Comparison of ENCODE assay signal across 18 cellular contexts in genomic region chr6:40804905-40805304, GRCh38.
DNase-seq lines count a peak whose midpoint lies in the region; ATAC-seq, FAIRE-seq and TF ChIP-seq lines count a peak whose summit lies in the region.
"Had no signal": no experiment of that assay in that cellular context is flagged by ENCODE, and none has a peak within 500 bp of the region (broad histone marks: within the 10 kb centered on the region; RNA-seq: fewer than 3 reads in every experiment).

No MANE protein-coding gene starts in this region.

- H3K23me2 ChIP-seq in H9 (ENCODE audit: insufficient read length, low read depth, low read length, poor library complexity, severe bottlenecking): no peaks in the 10 kb centered on the region

- H3K4me3 Mint-ChIP-seq in H9: no peak overlapping the region
- H3K4me3 Mint-ChIP-seq: naive thymus-derived CD8-positive, alpha-beta T cell had no signal

- H3K9me3 Mint-ChIP-seq in H9: no peaks in the 10 kb centered on the region
- H3K9me3 Mint-ChIP-seq: naive thymus-derived CD8-positive, alpha-beta T cell had no signal

- H3K4me1 ChIP-seq in BLaER1 (peaks cover 47% of the 10 kb centered on the region), H9 (ENCODE audit: insufficient read depth, low read length) (no peaks in the 10 kb centered on the region), K562 (replicated peaks in 1 of 2; ENCODE audit: control insufficient read depth in 2 of 2, insufficient read depth in 2 of 2, low read length in 2 of 2) (no peaks in the 10 kb centered on the region), lower lobe of right lung (peaks cover 10% of the 10 kb centered on the region), body of pancreas (no peaks in the 10 kb centered on the region)

- H3K18ac ChIP-seq in H9 (ENCODE audit: insufficient read length, low read depth, low read length): no peak overlapping the region

- in situ Hi-C loops in K562 (cut with MboI): no loop called here

- H2BK20ac ChIP-seq in H9 (ENCODE audit: low read depth, low read length, poor library complexity, severe bottlenecking): no peak overlapping the region

- no peak for FAIRE-seq in K562 (lab: Jason Lieb, UNC)

- H2BK15ac ChIP-seq in H9 (ENCODE audit: low read depth, low read length): no peak overlapping the region

- no peak overlapping the region for H4K8ac ChIP-seq in H9 (replicated peaks; ENCODE audit: insufficient read length, low read depth, low read length)

- H2AK5ac ChIP-seq in H9 (ENCODE audit: insufficient read length, low read length): no peak overlapping the region

- H4K20me1 ChIP-seq in BLaER1: no peaks in the 10 kb centered on the region
- H4K20me1 ChIP-seq in H9 (ENCODE audit: control insufficient read depth, insufficient read depth, insufficient read length): no peaks in the 10 kb centered on the region
- peaks cover 13% of the 10 kb centered on the region; the same call in 1 of the 2 replicates for H4K20me1 ChIP-seq in K562 (replicated peaks; ENCODE audit: control insufficient read depth, insufficient read depth, low read length)

- no peak overlapping the region for H2BK120ac ChIP-seq in H9 (ENCODE audit: low read depth, low read length, poor library complexity, severe bottlenecking)

- no peak overlapping the region for H2AFZ ChIP-seq in H9 (ENCODE audit: low read length)
- no peak overlapping the region for H2AFZ ChIP-seq in K562 (ENCODE audit: low read depth, low read length)

- H3K4me1 Mint-ChIP-seq in H9: peaks cover 9 to 11% of the 10 kb centered on the region in 2 experiments

- H3K4me2 ChIP-seq in BLaER1 (peak overlapping the region; percentile 63; the same call in 1 of the 2 replicates), H9 (ENCODE audit: insufficient read depth, insufficient read length, low read length) (no peak overlapping the region), K562 (ENCODE audit: insufficient read depth, low read length) (no peak overlapping the region)

- no peak overlapping the region for H3K23ac ChIP-seq in H9 (ENCODE audit: insufficient read length, low read depth, low read length)

- no peak overlapping the region for H4K5ac ChIP-seq in H9 (ENCODE audit: insufficient read length, low read depth, low read length)

- H3K9ac ChIP-seq in BLaER1 (no peak overlapping the region), H9 (ENCODE audit: extremely low read depth, insufficient read length, low read length) (no peak overlapping the region), K562 (ENCODE audit: insufficient read depth in 1 of 2, low read depth in 2 of 2, low read length in 2 of 2) (no peak overlapping the region)

- no peak overlapping the region for H3K27ac Mint-ChIP-seq in H9

- no peaks in the 10 kb centered on the region for H3K9me3 ChIP-seq in BLaER1
- no peaks in the 10 kb centered on the region for H3K9me3 ChIP-seq in H9 (ENCODE audit: control insufficient read depth, low read depth, low read length)
- no peaks in the 10 kb centered on the region for H3K9me3 ChIP-seq in K562 (replicated peaks; ENCODE audit: control insufficient read depth, insufficient read depth, low read depth, low read length)
- no peaks in the 10 kb centered on the region for H3K9me3 ChIP-seq in lower lobe of right lung
- no peaks in the 10 kb centered on the region for H3K9me3 ChIP-seq in body of pancreas
- H3K9me3 ChIP-seq: esophagus muscularis mucosa had no signal

- peak; percentile 72 for TF ChIP-seq CTCF in H9 (conservative IDR thresholded peaks at IDR 0.05)
- peak in 2 of 3 experiments; percentile 23 to 30; a peak in 1 of 6 replicates for TF ChIP-seq CTCF in K562 (IDR thresholded peaks at IDR 0.05 in 2 of 3, conservative IDR thresholded peaks at IDR 0.05 in 1 of 3; ENCODE audit: insufficient read depth in 2 of 3, low read depth in 1 of 3, low read length in 3 of 3)
- TF ChIP-seq CTCF in lower lobe of right lung (IDR thresholded peaks at IDR 0.05): peak; percentile 13
- TF ChIP-seq CTCF in body of pancreas (IDR thresholded peaks at IDR 0.05): peak in 2 of 7 experiments; percentile 8 to 9

- H3K36me3 ChIP-seq in BLaER1 (no peaks in the 10 kb centered on the region), K562 (ENCODE audit: control insufficient read depth, insufficient read depth, low read length) (no peaks in the 10 kb centered on the region), lower lobe of right lung (no peaks in the 10 kb centered on the region), body of pancreas (replicated peaks in 1 of 2; ENCODE audit: insufficient read depth in 1 of 2, low read depth in 2 of 2) (no peaks in the 10 kb centered on the region)
- H3K36me3 ChIP-seq: esophagus muscularis mucosa had no signal

- POLR2A ChIA-PET in K562 (lab: Yijun Ruan, JAX): interaction anchor here (0.9 kb wide), 1 partner anchor 15 kb away, joined by 4 read pairs; no protein-coding TSS in a partner anchor

- H3T11ph ChIP-seq in H9 (ENCODE audit: low read length): no peak overlapping the region

- no peaks in the 10 kb centered on the region for H3K27me3 ChIP-seq in BLaER1
- H3K27me3 ChIP-seq in H9 (ENCODE audit: insufficient read depth, low read length): no peaks in the 10 kb centered on the region
- H3K27me3 ChIP-seq in K562 (ENCODE audit: control insufficient read depth in 2 of 2, insufficient read depth in 2 of 2, low read length in 2 of 2): peaks cover 0 to 17% of the 10 kb centered on the region in 2 experiments; a peak in 2 of 5 replicates
- no peaks in the 10 kb centered on the region for H3K27me3 ChIP-seq in lower lobe of right lung (ENCODE audit: low read depth)
- no peaks in the 10 kb centered on the region for H3K27me3 ChIP-seq in body of pancreas
- H3K27me3 ChIP-seq: esophagus muscularis mucosa had no signal

- H2BK5ac ChIP-seq in H9 (ENCODE audit: insufficient read length, low read length): no peak overlapping the region

- no peak for TF ChIP-seq POLR2A in K562 (conservative IDR thresholded peaks at IDR 0.05)
- TF ChIP-seq POLR2A in body of pancreas (IDR thresholded peaks at IDR 0.05): no peak

- no peak overlapping the region for H3K4me3 ChIP-seq in BLaER1
- no peak overlapping the region for H3K4me3 ChIP-seq in K562
- H3K4me3 ChIP-seq in lower lobe of right lung: no peak overlapping the region
- H3K4me3 ChIP-seq in body of pancreas: no peak overlapping the region
- H3K4me3 ChIP-seq: esophagus muscularis mucosa, SK-N-MC, skin epidermis had no signal

- peaks cover 17% of the 10 kb centered on the region for H3K27me3 Mint-ChIP-seq in H9 (ENCODE audit: low read depth)

- no TSS peak for BruUV-seq in K562 (replicated peaks; lab: Mats Ljungman, UMichigan)

- H3K56ac ChIP-seq in H9 (ENCODE audit: insufficient read length, low read depth, low read length): no peak overlapping the region

- CTCF ChIA-PET in K562 (lab: Yijun Ruan, JAX; ENCODE audit: low intra/inter-chr PET ratio): no interaction called here

- WGBS in H9 (ENCODE audit: extremely low coverage, insufficient read length, low lambda C conversion rate): no CpG with 5 or more reads among the region's 4 CpGs
- WGBS in K562 (ENCODE audit: insufficient coverage, low coverage, missing lambda C conversion rate): 0% methylated on average over 4 of the region's 4 CpGs
- WGBS in body of pancreas, 2 donors: 84 to 86% methylated on average over 4 of the region's 4 CpGs

- H2BK12ac ChIP-seq in H9 (ENCODE audit: insufficient read length, low read depth, low read length): no peak overlapping the region

- TF ChIP-seq EP300 in K562 (IDR thresholded peaks at IDR 0.05; ENCODE audit: low read length): no peak

- ATAC-seq in K562 (no peak), lower lobe of right lung (no peak), body of pancreas (no peak), HG03280 (IDR thresholded peaks at IDR 0.05; ENCODE audit: unreplicated experiment) (no peak)
- ATAC-seq: naive thymus-derived CD8-positive, alpha-beta T cell had no signal

- H3K14ac ChIP-seq in H9 (ENCODE audit: insufficient read depth, low read length): no peak overlapping the region

- no peak overlapping the region for H3K27ac ChIP-seq in BLaER1
- no peak overlapping the region for H3K27ac ChIP-seq in H9 (ENCODE audit: insufficient read length, low read depth, low read length)
- no peak overlapping the region for H3K27ac ChIP-seq in K562 (ENCODE audit: extremely low read depth, low read depth, low read length)
- H3K27ac ChIP-seq in lower lobe of right lung: no peak overlapping the region
- no peak overlapping the region for H3K27ac ChIP-seq in body of pancreas
- H3K27ac ChIP-seq: esophagus muscularis mucosa, SK-N-MC, skin epidermis had no signal

- H3K79me1 ChIP-seq in H9 (ENCODE audit: insufficient read depth, low read depth, low read length, poor library complexity, severe bottlenecking): no peaks in the 10 kb centered on the region

- H3K79me2 ChIP-seq in H9 (ENCODE audit: insufficient read depth, low read length) (no peaks in the 10 kb centered on the region), K562 (ENCODE audit: control insufficient read depth, insufficient read depth, low read length) (no peaks in the 10 kb centered on the region)

- TF ChIP-seq RAD21 in K562 (CRISPR knock-in tag; conservative IDR thresholded peaks at IDR 0.05 in 1 of 2, IDR thresholded peaks at IDR 0.05 in 1 of 2): peak in 1 of 2 experiments; percentile 31; a peak in 2 of 4 replicates

- H3K36me3 Mint-ChIP-seq in H9 (ENCODE audit: insufficient read depth in 1 of 3, low read depth in 3 of 3): no peaks in the 10 kb centered on the region
- H3K36me3 Mint-ChIP-seq: naive thymus-derived CD8-positive, alpha-beta T cell had no signal

- intact Hi-C loops in K562 (cut with micrococcal nuclease) (no loop called here), lower lobe of right lung (cut with DNase I) (no loop called here), body of pancreas (cut with DNase I) (no loop called here)

- DNase-seq in H9: no peak
- DNase-seq in K562 (ENCODE audit: extremely low read depth in 1 of 4, low spot score in 3 of 4): no peak
- DNase-seq in lower lobe of right lung: no peak
- no peak for DNase-seq in body of pancreas
- DNase-seq in MV-4-11 (lab: John Stamatoyannopoulos, UW): no peak
- no peak for DNase-seq in activated naive CD4-positive, alpha-beta T cell (lab: John Stamatoyannopoulos, UW)
- DNase-seq: activated CD4-positive, alpha-beta T cell treated with anti-CD3 and anti-CD28 coated beads, Interleukin-2, amount 50 U/mL, for 1 hour; caudate nucleus; GOT3; islet precursor cell; naive thymus-derived CD8-positive, alpha-beta T cell; NCI-H1417 treated with DMSO at 0.1 percent for 48 hours; NCI-H774 had no signal

- no peak overlapping the region for H3K4ac ChIP-seq in H9 (ENCODE audit: low read depth, low read length)

- H4K91ac ChIP-seq in H9 (ENCODE audit: insufficient read length, low read depth, low read length): no peak overlapping the region

- H3K9me1 ChIP-seq in K562 (ENCODE audit: control insufficient read depth, insufficient read depth, low read length): no peaks in the 10 kb centered on the region

TF ChIP-seq in K562, 482 proteins besides CTCF, POLR2A, EP300 and RAD21 (continues in another document):
- TF ChIP-seq HMGN3 (IDR thresholded peaks at IDR 0.05; ENCODE audit: borderline replicate concordance, extremely low read depth, insufficient read length, low read depth, low read length) (no peak), KDM1A (IDR thresholded peaks at IDR 0.05) (peak; percentile 28 to 56; a peak in 2 of 4 replicates), PTBP1 (IDR thresholded peaks at IDR 0.05; ENCODE audit: low read depth, low read length) (0 out of 2 replicates have a peak, but pooled peaks have one; percentile 61), ZNF174 (CRISPR knock-in tag; IDR thresholded peaks at IDR 0.05) (no peak), ADNP (tag; IDR thresholded peaks at IDR 0.05) (no peak), SMARCE1 (IDR thresholded peaks at IDR 0.05) (no peak)
